In genomic region chr15:99708563-99708962, GRCh38 we compare ENCODE assay signal across 9 cellular contexts. TPM values are rescaled to one million over a fixed set of nuclear protein-coding genes. Genes with fewer than 3 reads are reported as not detected.
A peak's percentile ranks its signal among the peaks of the same experiment; 100 is the strongest.
DNase-seq lines count a peak whose midpoint lies in the region; ATAC-seq and TF ChIP-seq lines count a peak whose summit lies in the region.
"Had no signal": no experiment of that assay in that cellular context is flagged by ENCODE, and none has a peak within 500 bp of the region (broad histone marks: within the 10 kb centered on the region; RNA-seq: fewer than 3 reads in every experiment).

No MANE protein-coding gene starts in this region.

- no peak overlapping the region for H3K56ac ChIP-seq in IMR-90 (ENCODE audit: extremely low read depth, insufficient read depth, low read length)

- peak overlapping the region; percentile 3 for H2AK9ac ChIP-seq in IMR-90 (replicated peaks; ENCODE audit: low read depth, low read length, poor library complexity)

- peaks cover 47% of the 10 kb centered on the region for H3K4me1 Mint-ChIP-seq in activated CD4-positive, alpha-beta T cell treated with anti-CD3 and anti-CD28 coated beads, Interleukin-2, amount 10 ng/mL, durations not matched to agents 7 days and 5 days

- peaks cover 8% of the 10 kb centered on the region for H3K9me1 ChIP-seq in IMR-90 (ENCODE audit: insufficient read depth, low read length)

- H3K27me3 ChIP-seq in IMR-90 (ENCODE audit: control insufficient read depth, insufficient read depth, low read length) (no peaks in the 10 kb centered on the region), mesenchymal stem cell (ENCODE audit: control insufficient read depth in 1 of 2, insufficient read depth in 1 of 2, low read length in 2 of 2) (no peaks in the 10 kb centered on the region)

- intact Hi-C loops in IMR-90 (cut with micrococcal nuclease): loop anchor here (2.0 kb wide), 1 partner anchor 46 kb away; no protein-coding TSS in a partner anchor

- no peak; the same call in 1 of the 2 replicates for TF ChIP-seq RAD21 in IMR-90 (IDR thresholded peaks at IDR 0.05; ENCODE audit: low read length)

- BruUV-seq in IMR-90 (replicated peaks; lab: Mats Ljungman, UMichigan): no TSS peak

- no peak overlapping the region for H3K27ac ChIP-seq in IMR-90 (ENCODE audit: insufficient read depth, low read length)
- no peak overlapping the region for H3K27ac ChIP-seq in mesenchymal stem cell (ENCODE audit: low read length, poor library complexity, severe bottlenecking)

- DNase-seq in 8988T (peak; percentile 24), IMR-90 (peak; percentile 91), dermis blood vessel endothelial cell (peak; percentile 95), mesenchymal stem cell (peak; percentile 96), NK-92 (lab: John Stamatoyannopoulos, UW; ENCODE audit: unreplicated experiment) (no peak), GOT3 (lab: John Stamatoyannopoulos, UW) (no peak)
- no peak for DNase-seq in activated CD4-positive, alpha-beta T cell treated with anti-CD3 and anti-CD28 coated beads, Interleukin-2, amount 10 ng/mL, durations not matched to agents 7 days and 5 days
- DNase-seq: effector memory CD4-positive, alpha-beta T cell had no signal

- no peak overlapping the region for H3K18ac ChIP-seq in IMR-90 (ENCODE audit: low read depth, low read length)
- H3K18ac ChIP-seq in mesenchymal stem cell (ENCODE audit: low read depth in 1 of 2, low read length in 2 of 2): no peak overlapping the region

- H2BK20ac ChIP-seq in IMR-90 (ENCODE audit: low read depth, low read length): no peak overlapping the region

- H2BK15ac ChIP-seq in IMR-90 (ENCODE audit: low read depth, low read length) (no peak overlapping the region), mesenchymal stem cell (ENCODE audit: low read depth, poor library complexity, severe bottlenecking) (no peak overlapping the region)

- dilution Hi-C loops in IMR-90 (cut with HindIII; ENCODE audit: low sequenced_read_pairs, unreplicated experiment): no loop called here

- H2BK12ac ChIP-seq in mesenchymal stem cell (ENCODE audit: low read length in 2 of 2): no peak overlapping the region

- POLR2A ChIA-PET in IMR-90 (lab: Charles Lee; ENCODE audit: unreplicated experiment): no interaction called here
- POLR2A ChIA-PET in activated CD4-positive, alpha-beta T cell treated with anti-CD3 and anti-CD28 coated beads, Interleukin-2, amount 10 ng/mL, durations not matched to agents 7 days and 5 days (lab: Charles Lee): no interaction called here

- H4K8ac ChIP-seq in IMR-90 (ENCODE audit: low read depth in 2 of 2, low read length in 2 of 2) (peak overlapping the region in 1 of 2 experiments; percentile 1; a peak in 1 of 4 replicates), mesenchymal stem cell (ENCODE audit: low read length) (no peak overlapping the region)

- no peak overlapping the region for H3K27ac Mint-ChIP-seq in activated CD4-positive, alpha-beta T cell treated with anti-CD3 and anti-CD28 coated beads, Interleukin-2, amount 10 ng/mL, durations not matched to agents 7 days and 5 days

- no peak for TF ChIP-seq POLR2A in IMR-90 (IDR thresholded peaks at IDR 0.05; ENCODE audit: low read depth, low read length)

- no peak overlapping the region for H4K5ac ChIP-seq in IMR-90 (ENCODE audit: low read depth, low read length)

- no peak overlapping the region for H3K4me3 ChIP-seq in IMR-90 (ENCODE audit: insufficient read depth, low read depth, low read length)
- H3K4me3 ChIP-seq in mesenchymal stem cell (ENCODE audit: insufficient read depth in 1 of 2, low read depth in 1 of 2, low read length in 2 of 2): peak overlapping the region in 1 of 2 experiments; percentile 55

- H4K20me1 ChIP-seq in IMR-90 (ENCODE audit: insufficient read depth, low read length): peaks cover 6% of the 10 kb centered on the region; the same call in 1 of the 2 replicates

- H3K14ac ChIP-seq in IMR-90 (replicated peaks; ENCODE audit: low read depth, low read length) (0 out of 2 replicates have a peak overlapping the region, but pooled peaks have one; percentile 3), mesenchymal stem cell (ENCODE audit: low read length in 2 of 2) (no peak overlapping the region)

- in situ Hi-C loops in IMR-90 (cut with MboI; ENCODE audit: low sequenced_read_pairs): loop anchor here (5.0 kb wide), 1 partner anchor 426 kb away; no protein-coding TSS in a partner anchor

- no peak overlapping the region for H2AFZ ChIP-seq in IMR-90 (replicated peaks; ENCODE audit: low read length, poor library complexity)
- no peak overlapping the region for H2AFZ ChIP-seq in mesenchymal stem cell (ENCODE audit: low read depth, low read length)

- H3K9me3 Mint-ChIP-seq in activated CD4-positive, alpha-beta T cell treated with anti-CD3 and anti-CD28 coated beads, Interleukin-2, amount 10 ng/mL, durations not matched to agents 7 days and 5 days: no peaks in the 10 kb centered on the region

- H3K36me3 Mint-ChIP-seq in activated CD4-positive, alpha-beta T cell treated with anti-CD3 and anti-CD28 coated beads, Interleukin-2, amount 10 ng/mL, durations not matched to agents 7 days and 5 days (ENCODE audit: low read depth): peaks cover 28% of the 10 kb centered on the region

- no peak overlapping the region for H2AK5ac ChIP-seq in IMR-90 (ENCODE audit: low read depth, low read length)
- H2AK5ac ChIP-seq in mesenchymal stem cell (ENCODE audit: low read length, severe bottlenecking): no peak overlapping the region

- peaks cover 13% of the 10 kb centered on the region for H3K4me1 ChIP-seq in IMR-90 (ENCODE audit: control insufficient read depth, insufficient read depth, low read length)
- peaks cover 8% of the 10 kb centered on the region for H3K4me1 ChIP-seq in mesenchymal stem cell (ENCODE audit: control insufficient read depth, insufficient read depth, low read depth, low read length)

- H2BK120ac ChIP-seq in IMR-90 (ENCODE audit: low read depth, low read length) (no peak overlapping the region), mesenchymal stem cell (ENCODE audit: low read depth, low read length) (no peak overlapping the region)

- ATAC-seq in IMR-90 (ENCODE audit: low read depth): peak; percentile 94
- ATAC-seq in HG03439 (IDR thresholded peaks at IDR 0.05; ENCODE audit: unreplicated experiment): no peak

- WGBS in IMR-90 (ENCODE audit: extremely low coverage in 2 of 2, insufficient read length in 1 of 2), 2 experiments: 0% methylated on average over 6 of the region's 7 CpGs; no CpG with 5 or more reads in 1 of the 2 experiments
- WGBS in mesenchymal stem cell: 6% methylated on average over 7 of the region's 7 CpGs

- H2BK5ac ChIP-seq in IMR-90 (ENCODE audit: low read depth, low read length, poor library complexity, severe bottlenecking) (no peak overlapping the region), mesenchymal stem cell (ENCODE audit: low read depth, low read length, poor library complexity, severe bottlenecking) (no peak overlapping the region)

- no peak overlapping the region for H3K4me3 Mint-ChIP-seq in activated CD4-positive, alpha-beta T cell treated with anti-CD3 and anti-CD28 coated beads, Interleukin-2, amount 10 ng/mL, durations not matched to agents 7 days and 5 days

- H3K27me3 Mint-ChIP-seq in activated CD4-positive, alpha-beta T cell treated with anti-CD3 and anti-CD28 coated beads, Interleukin-2, amount 10 ng/mL, durations not matched to agents 7 days and 5 days: no peaks in the 10 kb centered on the region

- TF ChIP-seq CTCF in IMR-90 (conservative IDR thresholded peaks at IDR 0.05; ENCODE audit: low read depth, low read length): no peak

- H3K23ac ChIP-seq in IMR-90 (ENCODE audit: low read depth, low read length): no peak overlapping the region
- H3K23ac ChIP-seq in mesenchymal stem cell (ENCODE audit: low read length in 2 of 2): no peak overlapping the region

- no peak overlapping the region for H3K4ac ChIP-seq in IMR-90 (ENCODE audit: low read depth, low read length)
- no peak overlapping the region for H3K4ac ChIP-seq in mesenchymal stem cell (ENCODE audit: low read depth in 1 of 2, low read length in 2 of 2)

- H3K36me3 ChIP-seq in IMR-90 (ENCODE audit: control insufficient read depth, insufficient read depth, low read length) (peaks cover 27% of the 10 kb centered on the region), mesenchymal stem cell (ENCODE audit: control insufficient read depth in 1 of 2, insufficient read depth in 2 of 2, low read depth in 1 of 2, low read length in 2 of 2) (peaks cover 27 to 35% of the 10 kb centered on the region in 2 experiments)

- no peaks in the 10 kb centered on the region for H3K9me3 ChIP-seq in IMR-90 (ENCODE audit: control insufficient read depth, insufficient read depth, low read length)
- no peaks in the 10 kb centered on the region for H3K9me3 ChIP-seq in mesenchymal stem cell (ENCODE audit: control insufficient read depth, low read length)

- CTCF ChIA-PET in IMR-90 (lab: Yijun Ruan, JAX): interaction anchor here (1.2 to 2.2 kb wide), 4 partner anchors 142 to 436 kb away, joined by 3 to 9 read pairs (median 6); no protein-coding TSS in a partner anchor
- CTCF ChIA-PET in activated CD4-positive, alpha-beta T cell treated with anti-CD3 and anti-CD28 coated beads, Interleukin-2, amount 10 ng/mL, durations not matched to agents 7 days and 5 days (lab: Charles Lee): interaction anchor here (0.5 to 1.6 kb wide), 2 partner anchors 47 to 389 kb away, joined by 3 to 4 read pairs; no protein-coding TSS in a partner anchor

- H3K4me2 ChIP-seq in IMR-90 (ENCODE audit: low read depth, low read length): peak overlapping the region; percentile 7
- peak overlapping the region; percentile 6 for H3K4me2 ChIP-seq in mesenchymal stem cell (ENCODE audit: low read length, poor library complexity, severe bottlenecking)

- peaks cover 2 to 17% of the 10 kb centered on the region in 2 experiments; a peak in 2 of 4 replicates for H3K79me1 ChIP-seq in IMR-90 (ENCODE audit: low read depth in 1 of 2, low read length in 2 of 2)
- H3K79me1 ChIP-seq in mesenchymal stem cell (replicated peaks; ENCODE audit: low read length, poor library complexity, severe bottlenecking): peaks cover 5% of the 10 kb centered on the region

- H4K91ac ChIP-seq in IMR-90 (ENCODE audit: insufficient read depth, low read depth, low read length) (no peak overlapping the region), mesenchymal stem cell (ENCODE audit: low read length) (no peak overlapping the region)

- no peak overlapping the region for H3K9ac ChIP-seq in IMR-90 (ENCODE audit: low read depth, low read length)
- H3K9ac ChIP-seq in mesenchymal stem cell (ENCODE audit: low read length): peak overlapping the region; percentile 75

TF ChIP-seq in IMR-90, 13 proteins besides CTCF, POLR2A, EP300 and RAD21 (continues in another document):
- no peak; the same call in 1 of the 2 replicates for TF ChIP-seq NFE2L2 (IDR thresholded peaks at IDR 0.05; ENCODE audit: low read depth, low read length)
- peak; percentile 22; the same call in 1 of the 2 replicates for TF ChIP-seq MAFK (IDR thresholded peaks at IDR 0.05; ENCODE audit: low read depth, low read length)

RNA-seq across cellular contexts. Expression of gene LYSMD4, which starts 24.7 kb away (rescaled TPM):
- total RNA-seq in IMR-90 (2012; rRNA removed) (4.5 and 5.6 TPM in 2 replicates), dermis blood vessel endothelial cell (8.6 and 9.7 TPM in 2 replicates)
- 4.1 and 5.0 TPM in 2 replicates for polyA plus RNA-seq in IMR-90 (2012; rRNA removed)
- 2.7 and 4.6 TPM in 2 replicates for polyA plus RNA-seq in IMR-90 (2012; cell fraction: cytosol; rRNA removed)
- 20.1 and 24.3 TPM in 2 replicates for polyA plus RNA-seq in IMR-90 (2012; cell fraction: nucleus; rRNA removed; ENCODE audit: low replicate concordance)
- 4.6 TPM for polyA plus RNA-seq in mesenchymal stem cell (2013, experiment 1 of 2)
- 4.2 TPM for polyA plus RNA-seq in mesenchymal stem cell (2013, experiment 2 of 2)
- 10 to 100 TPM; 10.9 to 11.1 TPM for total RNA-seq in activated CD4-positive, alpha-beta T cell treated with anti-CD3 and anti-CD28 coated beads, Interleukin-2, amount 10 ng/mL, durations not matched to agents 7 days and 5 days

Comparison
In these comparisons a context has a peak if more than half of its experiments do, and no peak if none do; other contexts are left out.
1. DNase-seq: peak in 8988T (single experiment), IMR-90 (single experiment), dermis blood vessel endothelial cell (single experiment) and mesenchymal stem cell (single experiment); none in NK-92 (single experiment), GOT3 (single experiment) and activated CD4-positive, alpha-beta T cell treated with anti-CD3 and anti-CD28 coated beads, Interleukin-2, amount 10 ng/mL, durations not matched to agents 7 days and 5 days (single experiment).